8 cellular contexts compared by ENCODE assay signal in genomic region chrX:154804957-154805695, GRCh38. TPM values are rescaled to one million over a fixed set of nuclear protein-coding genes. Genes with fewer than 3 reads are reported as not detected.
DNase-seq lines count a peak whose midpoint lies in the region; ATAC-seq, FAIRE-seq and TF ChIP-seq lines count a peak whose summit lies in the region.

TSS of gene MPP1 (minus strand) at chrX:154805485. CDS start at chrX:154805373, 112 bp downstream.

- peak within 1 kb of the TSS; percentile 52 to 67 for H3K4me3 ChIP-seq in left lung

- TF ChIP-seq CTCF in 22Rv1 (IDR thresholded peaks at IDR 0.05) (no peak), left lung (IDR thresholded peaks at IDR 0.05) (no peak)

- H3K27ac ChIP-seq in 22Rv1 (0 out of 2 replicates have a peak within 1 kb of the TSS, but pooled peaks have one; percentile 26), left lung (peak within 1 kb of the TSS; percentile 34 to 90)

- FAIRE-seq in GM18507 (lab: Jason Lieb, UNC) = peak; percentile 75

- peaks cover 0 to 14% of the 10 kb centered on the region in 2 donors for H3K4me1 ChIP-seq in left lung

- no peaks in the 10 kb centered on the region for H3K27me3 ChIP-seq in left lung

- no peaks in the 10 kb centered on the region for H3K9me3 ChIP-seq in left lung

- ATAC-seq in HG02970 (IDR thresholded peaks at IDR 0.05; ENCODE audit: low FRiP score, unreplicated experiment) (peak; percentile 70), left lung (peak; percentile 99)

- H3K36me3 ChIP-seq in left lung = no peaks in the 10 kb centered on the region

- intact Hi-C loops in left lung (cut with DNase I) = no loop called here

- DNase-seq in GM18507 (ENCODE audit: extremely low spot score, insufficient read length, low read depth) = peak; percentile 65
- DNase-seq in NCI-H2171 treated with DMSO at 0.1 percent for 48 hours (lab: John Stamatoyannopoulos, UW) = peak; percentile 62
- peak; percentile 65 for DNase-seq in activated CD4-positive, alpha-beta T cell treated with anti-CD3 and anti-CD28 coated beads, Interleukin-2, amount 50 U/mL, for 1 hour
- peak; percentile 52 for DNase-seq in dedifferentiated amniotic fluid mesenchymal stem cell (ENCODE audit: extremely low spot score)
- peak; percentile 84 to 93 for DNase-seq in left lung
- peak; percentile 64 for DNase-seq in stimulated activated CD4-positive, alpha-beta T cell treated with anti-CD3 and anti-CD28 coated beads, Interleukin-2, amount 100 ng/mL, for 4 hours (ENCODE audit: low read depth)

RNA-seq across cellular contexts. Expression of gene MPP1, which starts in this region (rescaled TPM):
- total RNA-seq in left lung = 100 to 1,000 TPM in 1 of 2 donors, 10 to 100 TPM in 1; 44.9 to 125 TPM

Comparison
In these comparisons a context has a peak if more than half of its experiments do, and no peak if none do; other contexts are left out.
1. Peak in every context shown above with its lines: DNase-seq, ATAC-seq, H3K4me3 ChIP-seq and H3K27ac ChIP-seq.